Comparison of ENCODE assay signal across 13 cellular contexts in genomic region chr16:48276102-48276501, GRCh38. TPM values are rescaled to one million over a fixed set of nuclear protein-coding genes. Genes with fewer than 3 reads are reported as not detected.
DNase-seq lines count a peak whose midpoint lies in the region; TF ChIP-seq lines count a peak whose summit lies in the region.
"Had no signal": no experiment of that assay in that cellular context is flagged by ENCODE, and none has a peak within 500 bp of the region (broad histone marks: within the 10 kb centered on the region; RNA-seq: fewer than 3 reads in every experiment).

No MANE protein-coding gene starts in this region.

- DNase-seq in H4 (ENCODE audit: low spot score), result peak; percentile 6
- DNase-seq in astrocyte of the spinal cord (ENCODE audit: low read depth, low spot score), result peak; percentile 45
- DNase-seq in hippocampal formation (lab: John Stamatoyannopoulos, UW), result peak; percentile 4 to 81
- peak; percentile 82 for DNase-seq in renal cortical epithelial cell (ENCODE audit: low read depth)
- DNase-seq in NCI-H2029 (lab: John Stamatoyannopoulos, UW), result no peak
- DNase-seq in NCI-H1436 treated with DMSO at 0.1 percent for 48 hours (lab: John Stamatoyannopoulos, UW), result no peak
- no peak for DNase-seq in germinal center (ENCODE audit: low spot score)
- no peak for DNase-seq in activated effector memory CD4-positive, alpha-beta T cell treated with Interleukin-2 at 50 U/mL for 16 hours
- DNase-seq: BE2C, GDM1, kidney, T-helper 17 cell had no signal

- no peak for TF ChIP-seq CTCF in astrocyte of the spinal cord (IDR thresholded peaks at IDR 0.05; ENCODE audit: low read depth, low read length)

- in situ Hi-C loops in astrocyte of the spinal cord (cut with HindIII; ENCODE audit: low sequenced_read_pairs), result no loop called here

- H3K4me3 ChIP-seq in astrocyte of the spinal cord (ENCODE audit: low read depth, low read length), result no peak overlapping the region

RNA-seq across cellular contexts. Expression of gene ABCC11, which starts 28.8 kb away (rescaled TPM):
- 0.02 TPM in 1 of 2 replicates, not detected in the other for total RNA-seq in H4 (2014; rRNA removed; shearing (Covaris generic))
- 0.05 TPM in 1 of 2 replicates, not detected in the other for total RNA-seq in renal cortical epithelial cell
- total RNA-seq: HT1080, kidney, T-helper 17 cell had no signal

RNA-seq across cellular contexts. Expression of gene LONP2, which starts 32.0 kb away (rescaled TPM):
- total RNA-seq in H4 (2014; rRNA removed; shearing (Covaris generic)), result 25.2 and 36.8 TPM in 2 replicates
- total RNA-seq in renal cortical epithelial cell, result 44.8 and 96.0 TPM in 2 replicates

Comparison
In these comparisons a context has a peak if more than half of its experiments do, and no peak if none do; other contexts are left out.
1. DNase-seq: peak in H4 (single experiment), astrocyte of the spinal cord (single experiment), hippocampal formation (2 of 2) and renal cortical epithelial cell (single experiment); none in NCI-H2029 (single experiment), NCI-H1436 treated with DMSO at 0.1 percent for 48 hours (single experiment), germinal center (single experiment) and activated effector memory CD4-positive, alpha-beta T cell treated with Interleukin-2 at 50 U/mL for 16 hours (single experiment).